25 cellular contexts compared by ENCODE assay signal in genomic region chr3:291028-291427, GRCh38.
DNase-seq lines count a peak whose midpoint lies in the region; ATAC-seq, FAIRE-seq and TF ChIP-seq lines count a peak whose summit lies in the region.
"Had no signal": no experiment of that assay in that cellular context is flagged by ENCODE, and none has a peak within 500 bp of the region (broad histone marks: within the 10 kb centered on the region; RNA-seq: fewer than 3 reads in every experiment).

No MANE protein-coding gene starts in this region.

- H3K36me3 ChIP-seq in HepG2 (replicated peaks in 1 of 2; ENCODE audit: control insufficient read depth in 1 of 2, insufficient read depth in 2 of 2, low read length in 2 of 2) (no peaks in the 10 kb centered on the region), right lobe of liver (no peaks in the 10 kb centered on the region), SU-DHL-6 (ENCODE audit: low read length) (no peaks in the 10 kb centered on the region)
- H3K36me3 ChIP-seq: HAP-1, Peyer's patch had no signal

- H3K27me3 ChIP-seq in HepG2 (ENCODE audit: control insufficient read depth in 1 of 2, insufficient read depth in 2 of 2, low read length in 2 of 2) (no peaks in the 10 kb centered on the region), right lobe of liver (no peaks in the 10 kb centered on the region), SU-DHL-6 (ENCODE audit: low read length) (no peaks in the 10 kb centered on the region)
- H3K27me3 ChIP-seq: Peyer's patch had no signal

- H3K27ac ChIP-seq in HepG2 (ENCODE audit: extremely low read length, insufficient read depth, low read length) (no peak overlapping the region), right lobe of liver (no peak overlapping the region), SU-DHL-6 (ENCODE audit: low read depth, low read length) (no peak overlapping the region)
- H3K27ac ChIP-seq: 22Rv1 had no signal

- no peak for FAIRE-seq in HepG2 (lab: Jason Lieb, UNC)

- DNase-seq in HepG2 (ENCODE audit: low spot score) (no peak), right lobe of liver (no peak), memory B cell (ENCODE audit: low spot score in 2 of 2) (no peak), lower leg skin (ENCODE audit: low spot score in 2 of 2) (no peak), NOMO-1 treated with DMSO at 0.1 percent for 48 hours (lab: John Stamatoyannopoulos, UW; ENCODE audit: unreplicated experiment) (no peak), GDM1 (lab: John Stamatoyannopoulos, UW) (no peak)
- DNase-seq: ACHN, Calu3, DMS79 treated with DMSO at 0.1 percent for 48 hours, KBM-7, NCI-H1105 treated with DMSO at 0.1 percent for 48 hours, NCI-H146, NCI-H1930, NCI-H2107, NCI-H446, NCI-H524 treated with DMSO at 0.1 percent for 48 hours, NCI-H774, Peyer's patch, SHP77 treated with DMSO at 0.1 percent for 48 hours, SW 1271 had no signal

- H3K4me3 ChIP-seq in HepG2 (replicated peaks in 1 of 3; ENCODE audit: insufficient read depth in 1 of 3, low read depth in 2 of 3, low read length in 3 of 3) (no peak overlapping the region), right lobe of liver (no peak overlapping the region), SU-DHL-6 (ENCODE audit: insufficient read depth, low read length, poor library complexity, severe bottlenecking) (no peak overlapping the region), lower leg skin (ENCODE audit: low read depth, poor library complexity, severe bottlenecking) (no peak overlapping the region)
- H3K4me3 ChIP-seq: GM23338, HAP-1, Peyer's patch had no signal

- intact Hi-C loops in HepG2 (cut with micrococcal nuclease; ENCODE audit: unreplicated experiment) (no loop called here), right lobe of liver (cut with DNase I) (no loop called here), lower leg skin (cut with DNase I; ENCODE audit: low total_unique reads) (no loop called here)

- no TSS peak for BruUV-seq in HepG2 (replicated peaks; lab: Mats Ljungman, UMichigan)

- H3K27me3 Mint-ChIP-seq in memory B cell = no peaks in the 10 kb centered on the region

- TF ChIP-seq CTCF in HepG2 (CRISPR knock-in tag; IDR thresholded peaks at IDR 0.05) = no peak
- no peak for TF ChIP-seq CTCF in right lobe of liver (IDR thresholded peaks at IDR 0.05)
- no peak for TF ChIP-seq CTCF in SU-DHL-6 (IDR thresholded peaks at IDR 0.05; ENCODE audit: insufficient read depth, low read length, poor library complexity, severe bottlenecking)
- TF ChIP-seq CTCF in lower leg skin (IDR thresholded peaks at IDR 0.05) = no peak

- H3K4me1 ChIP-seq in HepG2 (ENCODE audit: insufficient read depth, low read length) (no peaks in the 10 kb centered on the region), right lobe of liver (no peaks in the 10 kb centered on the region)
- H3K4me1 ChIP-seq: HAP-1, Peyer's patch had no signal

- CTCF ChIA-PET in HepG2 (lab: Yijun Ruan, JAX; ENCODE audit: low intra/inter-chr PET ratio, low total read pairs) = no interaction called here

- H2AFZ ChIP-seq in HepG2 (ENCODE audit: low read length) (no peak overlapping the region), SU-DHL-6 (ENCODE audit: low read depth, low read length, severe bottlenecking) (no peak overlapping the region)
- H2AFZ ChIP-seq: GM23338 had no signal

- peaks cover 20% of the 10 kb centered on the region for H3K4me1 Mint-ChIP-seq in memory B cell
- H3K4me1 Mint-ChIP-seq: GM23338 had no signal

- H3K9ac ChIP-seq in HepG2 (ENCODE audit: insufficient read depth, low read depth, low read length) (no peak overlapping the region), SU-DHL-6 (ENCODE audit: low read length) (no peak overlapping the region)

- no peak overlapping the region for H3K4me2 ChIP-seq in HepG2 (ENCODE audit: low read depth, low read length)
- peak overlapping the region; percentile 64 for H3K4me2 ChIP-seq in SU-DHL-6 (ENCODE audit: low read depth, low read length, poor library complexity, severe bottlenecking)
- H3K4me2 ChIP-seq: GM23338 had no signal

- no peaks in the 10 kb centered on the region for H3K9me2 ChIP-seq in SU-DHL-6 (replicated peaks; ENCODE audit: insufficient read depth, low read length)

- no peaks in the 10 kb centered on the region for H3K79me2 ChIP-seq in HepG2 (ENCODE audit: insufficient read depth, low read length)
- H3K79me2 ChIP-seq in SU-DHL-6 (ENCODE audit: insufficient read depth, low read length) = no peaks in the 10 kb centered on the region

- TF ChIP-seq POLR2A in HepG2 (IDR thresholded peaks at IDR 0.05; ENCODE audit: insufficient read depth in 1 of 2, low read depth in 2 of 2, low read length in 2 of 2) (no peak), right lobe of liver (IDR thresholded peaks at IDR 0.05) (no peak), lower leg skin (IDR thresholded peaks at IDR 0.05) (no peak)

- POLR2A ChIA-PET in HepG2 (lab: Yijun Ruan, JAX) = no interaction called here

- H3F3A ChIP-seq in SU-DHL-6 (ENCODE audit: insufficient read depth) = no peaks in the 10 kb centered on the region

- ATAC-seq in HepG2 (no peak), right lobe of liver (no peak), memory B cell (ENCODE audit: low read depth) (peak; percentile 65), GM18868 (IDR thresholded peaks at IDR 0.05; ENCODE audit: unreplicated experiment) (no peak)
- ATAC-seq: GM23338 had no signal

- H4K20me1 ChIP-seq in HepG2 (ENCODE audit: insufficient read depth, low read length) (no peaks in the 10 kb centered on the region), SU-DHL-6 (ENCODE audit: low read depth, low read length) (no peaks in the 10 kb centered on the region)

- TF ChIP-seq EP300 in HepG2 (IDR thresholded peaks at IDR 0.05; ENCODE audit: low read depth in 2 of 2, low read length in 2 of 2) (no peak), HepG2 (CRISPR knock-in tag; IDR thresholded peaks at IDR 0.05; ENCODE audit: borderline replicate concordance) (no peak)

- peak overlapping the region; percentile 90 for H3K27ac Mint-ChIP-seq in memory B cell
- H3K27ac Mint-ChIP-seq: GM23338 had no signal

- in situ Hi-C loops in HepG2 (cut with HindIII; ENCODE audit: extremely low pct_ligation_motif_present, low pct_unique_long_range_greater_than_20kb) = no loop called here

- peaks cover 2% of the 10 kb centered on the region for H3K9me3 Mint-ChIP-seq in memory B cell

- H3K9me3 ChIP-seq in HepG2 (ENCODE audit: low read length) (no peaks in the 10 kb centered on the region), right lobe of liver (no peaks in the 10 kb centered on the region), SU-DHL-6 (ENCODE audit: insufficient read depth, low read length) (no peaks in the 10 kb centered on the region)
- H3K9me3 ChIP-seq: HAP-1, Peyer's patch had no signal

- H3K4me3 Mint-ChIP-seq in memory B cell = no peak overlapping the region
- H3K4me3 Mint-ChIP-seq: GM23338 had no signal

- no peak for TF ChIP-seq RAD21 in HepG2 (CRISPR knock-in tag; IDR thresholded peaks at IDR 0.05)

- no peaks in the 10 kb centered on the region for H3K36me3 Mint-ChIP-seq in memory B cell

TF ChIP-seq in HepG2, 621 proteins besides CTCF, POLR2A, EP300 and RAD21:
- TF ChIP-seq ATRX (CRISPR knock-in tag; IDR thresholded peaks at IDR 0.05; ENCODE audit: borderline replicate concordance) (no peak), ATF7 (IDR thresholded peaks at IDR 0.05) (peak; percentile 60), ATF7 (CRISPR knock-in tag; IDR thresholded peaks at IDR 0.05) (no peak), ZNF496 (CRISPR knock-in tag; IDR thresholded peaks at IDR 0.05; ENCODE audit: insufficient replicate concordance) (no peak), PRMT3 (CRISPR knock-in tag; IDR thresholded peaks at IDR 0.05; ENCODE audit: borderline replicate concordance, low read depth) (no peak)
